Comparison of ENCODE assay signal across 28 cellular contexts in the genomic region with DNA sequence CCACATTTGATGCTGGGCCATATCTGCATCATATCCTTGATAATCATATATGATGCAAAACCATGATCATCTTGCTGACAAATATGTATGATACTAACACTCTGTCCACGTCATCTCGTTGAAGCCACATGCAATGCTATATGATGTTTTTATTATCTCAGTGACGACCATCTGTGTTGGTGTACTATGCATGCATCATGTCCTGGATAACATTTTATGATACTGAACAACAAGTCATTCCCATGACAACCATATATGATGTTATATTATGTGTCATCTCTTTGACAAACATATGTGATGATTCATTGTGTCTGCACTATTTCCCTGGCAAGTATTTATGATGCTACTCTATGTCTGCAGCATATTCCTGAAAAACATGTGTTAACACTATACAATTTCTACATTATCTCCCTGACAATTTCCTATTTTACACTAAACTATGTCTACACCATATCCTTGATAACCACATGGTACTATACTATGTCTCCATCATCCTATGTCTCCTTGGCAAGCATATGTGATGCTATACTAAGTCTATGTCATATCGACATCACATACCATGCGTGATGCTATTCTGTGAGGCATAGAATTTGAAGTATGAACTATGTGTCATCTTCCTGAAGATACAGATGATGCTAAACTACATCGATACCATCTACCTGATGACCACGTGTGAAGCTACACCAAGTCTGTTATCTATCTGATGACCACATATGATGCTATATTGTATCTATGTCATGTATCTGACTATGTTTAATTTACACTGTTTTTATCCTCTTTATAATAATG. TPM values are rescaled to one million over a fixed set of nuclear protein-coding genes. Genes with fewer than 3 reads are reported as not detected.
DNase-seq lines count a peak whose midpoint lies in the region; ATAC-seq, FAIRE-seq and TF ChIP-seq lines count a peak whose summit lies in the region.
"Had no signal": no experiment of that assay in that cellular context is flagged by ENCODE, and none has a peak within 500 bp of the region (broad histone marks: within the 10 kb centered on the region; RNA-seq: fewer than 3 reads in every experiment).

No MANE protein-coding gene starts in this region.

- POLR2A ChIA-PET in HepG2 (lab: Yijun Ruan, JAX): no interaction called here

- ATAC-seq in HepG2: no peak
- no peak for ATAC-seq in right lobe of liver
- ATAC-seq in activated T-helper 17 cell treated with anti-CD3 and anti-CD28 coated beads, Interleukin-2, amount 50 U/mL, for 72 hours (replicated peaks): peak; percentile 57
- no peak for ATAC-seq in GM19351 (IDR thresholded peaks at IDR 0.05; ENCODE audit: unreplicated experiment)
- ATAC-seq: left cardiac atrium, upper lobe of right lung had no signal

- H3K4me3 Mint-ChIP-seq in activated T-helper 17 cell treated with anti-CD3 and anti-CD28 coated beads, Interleukin-2, amount 50 U/mL, for 72 hours: no peak overlapping the region
- H3K4me3 Mint-ChIP-seq: activated naive CD8-positive, alpha-beta T cell; naive B cell had no signal

- H3K36me3 Mint-ChIP-seq in activated T-helper 17 cell treated with anti-CD3 and anti-CD28 coated beads, Interleukin-2, amount 50 U/mL, for 72 hours (ENCODE audit: low read depth): no peaks in the 10 kb centered on the region
- H3K36me3 Mint-ChIP-seq: activated naive CD8-positive, alpha-beta T cell; naive B cell had no signal

- H3K27me3 Mint-ChIP-seq in activated T-helper 17 cell treated with anti-CD3 and anti-CD28 coated beads, Interleukin-2, amount 50 U/mL, for 72 hours: no peaks in the 10 kb centered on the region
- H3K27me3 Mint-ChIP-seq: naive B cell had no signal

- no peaks in the 10 kb centered on the region for H3K9me3 ChIP-seq in HepG2 (ENCODE audit: low read length)
- no peaks in the 10 kb centered on the region for H3K9me3 ChIP-seq in right lobe of liver
- no peaks in the 10 kb centered on the region for H3K9me3 ChIP-seq in adrenal gland (replicated peaks in 1 of 3)
- H3K9me3 ChIP-seq in small intestine (ENCODE audit: control insufficient read depth, low read depth): no peaks in the 10 kb centered on the region
- H3K9me3 ChIP-seq: BLaER1, esophagus squamous epithelium, upper lobe of right lung had no signal

- no TSS peak for BruUV-seq in HepG2 (replicated peaks; lab: Mats Ljungman, UMichigan)

- TF ChIP-seq CTCF in HepG2 (CRISPR knock-in tag; IDR thresholded peaks at IDR 0.05) (no peak), right lobe of liver (IDR thresholded peaks at IDR 0.05) (no peak), fibroblast of villous mesenchyme (IDR thresholded peaks at IDR 0.05; ENCODE audit: insufficient read depth, low read depth, low read length) (no peak), adrenal gland (IDR thresholded peaks at IDR 0.05) (no peak)

- H3K27me3 ChIP-seq in HepG2 (ENCODE audit: control insufficient read depth in 1 of 2, insufficient read depth in 2 of 2, low read length in 2 of 2) (no peaks in the 10 kb centered on the region), right lobe of liver (no peaks in the 10 kb centered on the region), adrenal gland (no peaks in the 10 kb centered on the region), small intestine (ENCODE audit: control insufficient read depth in 2 of 2, insufficient read depth in 2 of 2, low read length in 2 of 2) (no peaks in the 10 kb centered on the region)
- H3K27me3 ChIP-seq: BLaER1, esophagus squamous epithelium, upper lobe of right lung had no signal

- H3K27ac Mint-ChIP-seq in activated T-helper 17 cell treated with anti-CD3 and anti-CD28 coated beads, Interleukin-2, amount 50 U/mL, for 72 hours: no peak overlapping the region
- H3K27ac Mint-ChIP-seq: activated naive CD8-positive, alpha-beta T cell; naive B cell had no signal

- no peak overlapping the region for H3K4me2 ChIP-seq in HepG2 (ENCODE audit: low read depth, low read length)
- H3K4me2 ChIP-seq: BLaER1 had no signal

- intact Hi-C loops in HepG2 (cut with micrococcal nuclease; ENCODE audit: unreplicated experiment): no loop called here
- intact Hi-C loops in right lobe of liver (cut with DNase I): no loop called here
- intact Hi-C loops in adrenal gland (cut with DNase I): no loop called here

- no peaks in the 10 kb centered on the region for H3K9me3 Mint-ChIP-seq in activated T-helper 17 cell treated with anti-CD3 and anti-CD28 coated beads, Interleukin-2, amount 50 U/mL, for 72 hours

- in situ Hi-C loops in HepG2 (cut with HindIII; ENCODE audit: extremely low pct_ligation_motif_present, low pct_unique_long_range_greater_than_20kb): loop anchor here (25.0 kb wide), 1 partner anchor 754 kb away; no protein-coding TSS in a partner anchor

- H3K27ac ChIP-seq in HepG2 (ENCODE audit: extremely low read length, insufficient read depth, low read length): no peak overlapping the region
- no peak overlapping the region for H3K27ac ChIP-seq in right lobe of liver
- no peak overlapping the region for H3K27ac ChIP-seq in adrenal gland
- no peak overlapping the region for H3K27ac ChIP-seq in small intestine (ENCODE audit: low read depth in 1 of 2, low read length in 1 of 2)
- H3K27ac ChIP-seq: BLaER1, esophagus squamous epithelium, upper lobe of right lung had no signal

- no peak overlapping the region for H3K9ac ChIP-seq in HepG2 (ENCODE audit: insufficient read depth, low read depth, low read length)
- H3K9ac ChIP-seq: BLaER1 had no signal

- TF ChIP-seq EP300 in HepG2 (IDR thresholded peaks at IDR 0.05; ENCODE audit: low read depth in 2 of 2, low read length in 2 of 2) (no peak), HepG2 (CRISPR knock-in tag; IDR thresholded peaks at IDR 0.05; ENCODE audit: borderline replicate concordance) (no peak)

- no peaks in the 10 kb centered on the region for H3K4me1 Mint-ChIP-seq in activated T-helper 17 cell treated with anti-CD3 and anti-CD28 coated beads, Interleukin-2, amount 50 U/mL, for 72 hours
- H3K4me1 Mint-ChIP-seq: naive B cell had no signal

- H4K20me1 ChIP-seq in HepG2 (ENCODE audit: insufficient read depth, low read length): no peaks in the 10 kb centered on the region
- H4K20me1 ChIP-seq: BLaER1 had no signal

- H3K36me3 ChIP-seq in HepG2 (replicated peaks in 1 of 2; ENCODE audit: control insufficient read depth in 1 of 2, insufficient read depth in 2 of 2, low read length in 2 of 2) (no peaks in the 10 kb centered on the region), right lobe of liver (no peaks in the 10 kb centered on the region), adrenal gland (replicated peaks in 1 of 2) (no peaks in the 10 kb centered on the region), small intestine (ENCODE audit: control insufficient read depth in 2 of 2, insufficient read depth in 2 of 2, low read length in 2 of 2) (no peaks in the 10 kb centered on the region)
- H3K36me3 ChIP-seq: BLaER1, esophagus squamous epithelium, upper lobe of right lung had no signal

- no peaks in the 10 kb centered on the region for H3K4me1 ChIP-seq in HepG2 (ENCODE audit: insufficient read depth, low read length)
- H3K4me1 ChIP-seq in right lobe of liver: no peaks in the 10 kb centered on the region
- H3K4me1 ChIP-seq in adrenal gland (replicated peaks in 1 of 2): no peaks in the 10 kb centered on the region
- no peaks in the 10 kb centered on the region for H3K4me1 ChIP-seq in small intestine (ENCODE audit: control insufficient read depth in 2 of 2, insufficient read depth in 1 of 2, low read depth in 1 of 2, low read length in 1 of 2)
- H3K4me1 ChIP-seq: BLaER1, esophagus squamous epithelium, upper lobe of right lung had no signal

- WGBS in HepG2 (ENCODE audit: low lambda C conversion rate): 3% methylated on average over 7 of the region's 7 CpGs
- WGBS in right lobe of liver (ENCODE audit: insufficient coverage, low coverage, low lambda C conversion rate, missing lambda C conversion rate): 61% methylated on average over 7 of the region's 7 CpGs
- WGBS in adrenal gland, 4 donors: 76 to 82% (median 80%) methylated on average over 7 of the region's 7 CpGs
- WGBS in small intestine, 3 donors: 79 to 82% (median 81%) methylated on average over 7 of the region's 7 CpGs

- no peak for FAIRE-seq in HepG2 (lab: Jason Lieb, UNC)
- FAIRE-seq in small intestine (lab: Jason Lieb, UNC): no peak

- DNase-seq in HepG2 (ENCODE audit: low spot score) (no peak), right lobe of liver (no peak), fibroblast of villous mesenchyme (ENCODE audit: low read depth) (peak; percentile 29), adrenal gland (no peak), HPDE6-E6E7 (ENCODE audit: extremely low spot score) (no peak), small intestine (no peak)
- DNase-seq: activated CD4-positive, alpha-beta T cell treated with anti-CD3 and anti-CD28 coated beads for 4 hours; COR-L47; effector CD8-positive, alpha-beta T cell; esophagus squamous epithelium; head of caudate nucleus; left cardiac atrium; mesenchymal stem cell; naive B cell; NCI-H1092; NCI-H187 treated with DMSO at 0.1 percent for 48 hours; NCI-H2227 treated with DMSO at 0.1 percent for 48 hours; NCI-H82; SHP77 treated with DMSO at 0.1 percent for 48 hours; stimulated activated CD4-positive, alpha-beta T cell treated with anti-CD3 and anti-CD28 coated beads, Interleukin-15, amount 100 ng/mL, for 24 hours; stimulated activated CD8-positive, alpha-beta memory T cell treated with anti-CD3 and anti-CD28 coated beads, Interleukin-4, amount 100 ng/mL, for 48 hours; upper lobe of right lung had no signal

- TF ChIP-seq RAD21 in HepG2 (CRISPR knock-in tag; IDR thresholded peaks at IDR 0.05): no peak

- no peak overlapping the region for H2AFZ ChIP-seq in HepG2 (ENCODE audit: low read length)

- CTCF ChIA-PET in HepG2 (lab: Yijun Ruan, JAX; ENCODE audit: low intra/inter-chr PET ratio, low total read pairs): no interaction called here

- no peaks in the 10 kb centered on the region for H3K79me2 ChIP-seq in HepG2 (ENCODE audit: insufficient read depth, low read length)

- TF ChIP-seq POLR2A in HepG2 (IDR thresholded peaks at IDR 0.05; ENCODE audit: insufficient read depth in 1 of 2, low read depth in 2 of 2, low read length in 2 of 2) (no peak), right lobe of liver (IDR thresholded peaks at IDR 0.05) (no peak), adrenal gland (IDR thresholded peaks at IDR 0.05) (no peak)

- H3K4me3 ChIP-seq in HepG2 (replicated peaks in 1 of 3; ENCODE audit: insufficient read depth in 1 of 3, low read depth in 2 of 3, low read length in 3 of 3): no peak overlapping the region
- H3K4me3 ChIP-seq in right lobe of liver: no peak overlapping the region
- H3K4me3 ChIP-seq in fibroblast of villous mesenchyme (ENCODE audit: low read depth, low read length): no peak overlapping the region
- no peak overlapping the region for H3K4me3 ChIP-seq in adrenal gland
- H3K4me3 ChIP-seq in small intestine (ENCODE audit: low read depth in 1 of 2, low read length in 2 of 2): no peak overlapping the region
- H3K4me3 ChIP-seq: BLaER1, esophagus squamous epithelium, upper lobe of right lung had no signal

RNA-seq across cellular contexts. Expression of a gene that starts 37.0 kb away (rescaled TPM):
- total RNA-seq in HepG2 (2016; rRNA removed; fragmentation: Illumina TruSeq; extraction: Trizol) (not detected in 2 replicates), right lobe of liver (not detected), fibroblast of villous mesenchyme (0.64 TPM in 1 of 2 replicates, not detected in the other), adrenal gland (under 1 TPM in 1 of 8 donors, not detected in 7; 0.26 TPM)
- total RNA-seq in HepG2 (2016; cell fraction: cytosol; rRNA removed; fragmentation: Illumina TruSeq; extraction: Trizol; ENCODE audit: low read depth): not detected in 2 replicates
- not detected in 2 replicates for total RNA-seq in HepG2 (2016; cell fraction: insoluble cytoplasmic fraction; rRNA removed; fragmentation: Illumina TruSeq; extraction: Trizol)
- not detected in 2 replicates for total RNA-seq in HepG2 (2016; cell fraction: membrane; rRNA removed; fragmentation: Illumina TruSeq; extraction: Trizol)
- not detected in 2 replicates for total RNA-seq in HepG2 (2016; cell fraction: nucleus; rRNA removed; fragmentation: Illumina TruSeq; extraction: Trizol)
- polyA plus RNA-seq in HepG2 (2011; rRNA removed) (not detected in 2 replicates), adrenal gland (not detected), small intestine (not detected)
- not detected in 2 replicates for polyA plus RNA-seq in HepG2 (2011; cell fraction: cytosol; rRNA removed)
- 0.07 TPM in 1 of 2 replicates, not detected in the other for polyA plus RNA-seq in HepG2 (2011; cell fraction: nucleus; rRNA removed)
- not detected in 2 replicates for polyA plus RNA-seq in HepG2 (2012)
- polyA plus RNA-seq in HepG2 (2016; cell fraction: cytosol; fragmentation: Illumina TruSeq; extraction: Trizol; ENCODE audit: low read depth): not detected in 2 replicates
- polyA plus RNA-seq in HepG2 (2016; cell fraction: insoluble cytoplasmic fraction; fragmentation: Illumina TruSeq; extraction: Trizol; ENCODE audit: low read depth): not detected in 2 replicates
- not detected in 2 replicates for polyA plus RNA-seq in HepG2 (2016; cell fraction: membrane; fragmentation: Illumina TruSeq; extraction: Trizol; ENCODE audit: low read depth)
- not detected in 2 replicates for polyA plus RNA-seq in HepG2 (2016; cell fraction: nucleus; fragmentation: Illumina TruSeq; extraction: Trizol; ENCODE audit: insufficient read depth, low read depth)
- 0.19 TPM in 1 of 2 replicates, not detected in the other for polyA minus RNA-seq in HepG2 (2011; rRNA and poly(A)+ RNA removed; ENCODE audit: low replicate concordance)
- not detected in 2 replicates for polyA minus RNA-seq in HepG2 (2011; cell fraction: cytosol; rRNA and poly(A)+ RNA removed)
- not detected in 2 replicates for polyA minus RNA-seq in HepG2 (2011; cell fraction: nucleus; rRNA and poly(A)+ RNA removed)
- total RNA-seq in activated T-helper 17 cell treated with anti-CD3 and anti-CD28 coated beads, Interleukin-2, amount 50 U/mL, for 72 hours: under 1 TPM in 1 of 2 donors, not detected in 1; 0.24 TPM
- total RNA-seq: osteocyte; T-helper 1 cell treated with Interleukin-12 subunit alpha and Interleukin-12 subunit beta and Interleukin-4 antibody, amounts not matched to agents 30 ng/mL and 1 ng/mL, for 36 hours; upper lobe of right lung had no signal
